In genomic region chr19:50329146-50329925, GRCh38 we compare ENCODE assay signal across 8 cellular contexts. TPM values are rescaled to one million over a fixed set of nuclear protein-coding genes. Genes with fewer than 3 reads are reported as not detected.
A peak's percentile ranks its signal among the peaks of the same experiment; 100 is the strongest.
DNase-seq lines count a peak whose midpoint lies in the region; ATAC-seq and TF ChIP-seq lines count a peak whose summit lies in the region.

TSS of gene KCNC3 (minus strand) at chr19:50329377. CDS start at chr19:50329082, 295 bp downstream.

- no peak within 1 kb of the TSS for H3K27ac ChIP-seq in AG04450 (ENCODE audit: low read depth, low read length)

- TF ChIP-seq CTCF in AG04450 (IDR thresholded peaks at IDR 0.05; ENCODE audit: low read depth, low read length), result no peak

- peaks cover 41 to 52% of the 10 kb centered on the region in 2 donors for H3K4me1 Mint-ChIP-seq in effector memory CD8-positive, alpha-beta T cell (ENCODE audit: low read depth in 2 of 2)

- H3K4me3 Mint-ChIP-seq in effector memory CD8-positive, alpha-beta T cell, result peak within 1 kb of the TSS; percentile 67 to 82

- peaks cover 30% of the 10 kb centered on the region for H3K9me3 ChIP-seq in AG04450 (ENCODE audit: control insufficient read depth, insufficient read depth, low read length)

- peak; percentile 59 for DNase-seq in AG04450 (ENCODE audit: low read depth, low spot score)
- DNase-seq in NCI-H526 treated with DMSO at 0.1 percent for 48 hours (lab: John Stamatoyannopoulos, UW), result peak; percentile 98
- peak; percentile 49 to 91 for DNase-seq in activated CD8-positive, alpha-beta memory T cell treated with anti-CD3 and anti-CD28 coated beads for 4 hours (ENCODE audit: low read depth in 2 of 2)
- peak; percentile 53 to 68 (median 63) for DNase-seq in effector memory CD8-positive, alpha-beta T cell
- peak; percentile 100 for DNase-seq in lung microvascular endothelial cell (ENCODE audit: low read depth in 2 of 2)
- peak; percentile 89 to 99 (median 99) for DNase-seq in stimulated activated CD4-positive, alpha-beta T cell treated with anti-CD3 and anti-CD28 coated beads, TNF-alpha, amount 100 ng/mL, for 48 hours (ENCODE audit: low read depth in 3 of 3)

- CTCF ChIA-PET in AG04450 (lab: Charles Lee), result interaction anchor here (0.6 to 1.6 kb wide), 2 partner anchors 40 to 400 kb away, joined by 4 to 5 read pairs; no protein-coding TSS in a partner anchor

- ATAC-seq in GM18909 (IDR thresholded peaks at IDR 0.05; ENCODE audit: poor library complexity, unreplicated experiment) (peak; percentile 43), HG03280 (IDR thresholded peaks at IDR 0.05; ENCODE audit: unreplicated experiment) (peak; percentile 49)
- peak; percentile 45 for ATAC-seq in effector memory CD8-positive, alpha-beta T cell (replicated peaks)

- 0 out of 2 replicates have a peak within 1 kb of the TSS, but pooled peaks have one; percentile 7 for H3K4me3 ChIP-seq in AG04450 (ENCODE audit: low read depth, low read length)

- H3K27ac Mint-ChIP-seq in effector memory CD8-positive, alpha-beta T cell, result peak within 1 kb of the TSS in 1 of 2 donors; percentile 89

- H3K27me3 ChIP-seq in AG04450 (ENCODE audit: control insufficient read depth, insufficient read depth, low read length), result peaks cover 55% of the 10 kb centered on the region

- H3K27me3 Mint-ChIP-seq in effector memory CD8-positive, alpha-beta T cell, result peaks cover 58 to 75% of the 10 kb centered on the region in 2 donors

- peaks cover 9 to 14% of the 10 kb centered on the region in 2 donors for H3K9me3 Mint-ChIP-seq in effector memory CD8-positive, alpha-beta T cell

- H3K36me3 Mint-ChIP-seq in effector memory CD8-positive, alpha-beta T cell (ENCODE audit: insufficient read depth), result peaks cover 27% of the 10 kb centered on the region

- POLR2A ChIA-PET in AG04450 (lab: Yijun Ruan, JAX), result no interaction called here

RNA-seq across cellular contexts. Expression of gene KCNC3, which starts in this region (rescaled TPM):
- not detected in 2 replicates for polyA plus RNA-seq in AG04450 (2011; rRNA removed)
- not detected in 2 replicates for polyA minus RNA-seq in AG04450 (2011; rRNA and poly(A)+ RNA removed)
- 0.22 and 0.40 TPM in 2 replicates for total RNA-seq in lung microvascular endothelial cell

Comparison
In these comparisons a context has a peak if more than half of its experiments do, and no peak if none do; other contexts are left out.
1. Peak in DNase-seq and H3K4me3 ChIP-seq in AG04450; RNA of the gene not detected or under 1 TPM.
2. Peak in DNase-seq in lung microvascular endothelial cell; RNA of the gene not detected or under 1 TPM.